In the genomic region with DNA sequence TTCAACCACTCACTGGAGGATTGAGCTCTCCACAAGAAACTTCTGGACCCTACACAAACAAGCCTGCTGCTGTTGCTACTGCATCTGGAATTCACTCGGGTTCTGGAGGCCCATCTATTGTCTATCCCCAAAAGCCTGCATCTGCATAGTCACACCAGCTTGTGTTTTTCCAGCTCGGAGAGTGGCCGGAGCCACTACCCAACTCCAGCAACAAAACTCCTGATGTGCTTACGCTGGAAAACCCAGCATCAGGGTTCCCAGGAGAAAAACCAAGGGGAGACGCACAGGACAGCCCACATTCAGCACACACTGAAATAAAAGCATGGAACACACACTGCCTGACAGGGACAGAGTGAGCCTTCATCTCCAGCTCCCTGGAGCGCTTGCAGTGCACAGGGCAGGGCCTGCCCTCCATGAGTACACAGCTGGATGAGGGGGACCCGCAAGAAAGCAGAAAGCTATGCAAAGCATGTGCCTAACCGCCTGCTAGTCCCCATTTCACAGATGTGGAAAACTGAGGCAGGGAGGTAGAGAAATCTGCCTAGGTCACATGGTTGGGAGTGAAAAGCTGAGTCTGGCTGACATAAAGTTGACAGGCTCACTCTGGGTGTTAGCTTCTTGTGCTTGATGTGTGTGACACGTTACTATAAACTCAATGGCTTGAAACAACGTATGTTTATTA, we compare ENCODE assay signal across 18 cellular contexts.
DNase-seq lines count a peak whose midpoint lies in the region; FAIRE-seq and TF ChIP-seq lines count a peak whose summit lies in the region.
"Had no signal": no experiment of that assay in that cellular context is flagged by ENCODE, and none has a peak within 500 bp of the region (broad histone marks: within the 10 kb centered on the region; RNA-seq: fewer than 3 reads in every experiment).

No MANE protein-coding gene starts in this region.

- H4K5ac ChIP-seq in H1 (ENCODE audit: insufficient read length, low read depth, low read length) = no peak overlapping the region

- POLR2A ChIA-PET in H1 (lab: Charles Lee; ENCODE audit: partially characterized antibody) = no interaction called here

- H3K4ac ChIP-seq in H1 (replicated peaks; ENCODE audit: insufficient read length, low read depth, low read length) (no peak overlapping the region), neuronal stem cell (ENCODE audit: low read length) (no peak overlapping the region)

- H3K79me1 ChIP-seq in H1 (ENCODE audit: low read depth, low read length) (peaks cover 17% of the 10 kb centered on the region), neuronal stem cell (ENCODE audit: low read depth, low read length) (peaks cover 7% of the 10 kb centered on the region)

- TF ChIP-seq POLR2A in H1 (IDR thresholded peaks at IDR 0.05; ENCODE audit: control extremely low read depth in 1 of 2, low read depth in 2 of 2, low read length in 2 of 2) = no peak

- FAIRE-seq in H1 (lab: Jason Lieb, UNC) = no peak
- no peak for FAIRE-seq in RCC 7860 (lab: Jason Lieb, UNC)
- FAIRE-seq: GM12878 had no signal

- H2BK5ac ChIP-seq in H1 (ENCODE audit: low read depth, low read length) (no peak overlapping the region), neuronal stem cell (ENCODE audit: low read length) (no peak overlapping the region)

- H3K27me3 ChIP-seq in H1 (replicated peaks in 1 of 4; ENCODE audit: control insufficient read depth in 3 of 4, extremely low read depth in 1 of 4, insufficient read depth in 3 of 4, low read length in 3 of 4) = no peaks in the 10 kb centered on the region
- H3K27me3 ChIP-seq in neuronal stem cell (ENCODE audit: control insufficient read depth in 3 of 3, insufficient read depth in 3 of 3, low read depth in 1 of 3, low read length in 3 of 3) = no peaks in the 10 kb centered on the region
- no peaks in the 10 kb centered on the region for H3K27me3 ChIP-seq in MM.1S (replicated peaks; ENCODE audit: insufficient read depth, low read length)
- H3K27me3 ChIP-seq: BLaER1 had no signal

- peaks cover 15 to 18% of the 10 kb centered on the region in 2 experiments for H4K20me1 ChIP-seq in H1 (replicated peaks in 1 of 2; ENCODE audit: control insufficient read depth in 1 of 2, insufficient read depth in 2 of 2, low read length in 2 of 2)
- H4K20me1 ChIP-seq in MM.1S (ENCODE audit: insufficient read depth, low read length) = no peaks in the 10 kb centered on the region

- H4K8ac ChIP-seq in H1 (ENCODE audit: extremely low read depth, insufficient read depth, low read length) = no peak overlapping the region
- peak overlapping the region; percentile 52 for H4K8ac ChIP-seq in neuronal stem cell (ENCODE audit: low read depth, low read length)

- no peaks in the 10 kb centered on the region for H3F3A ChIP-seq in MM.1S (ENCODE audit: insufficient read depth, low read length)

- H2AK5ac ChIP-seq in H1 (ENCODE audit: low read depth, low read length) = no peak overlapping the region
- H2AK5ac ChIP-seq in neuronal stem cell (ENCODE audit: low read depth, low read length) = no peak overlapping the region

- no peak for TF ChIP-seq RAD21 in H1 (IDR thresholded peaks at IDR 0.05 in 1 of 2, conservative IDR thresholded peaks at IDR 0.05 in 1 of 2; ENCODE audit: low read depth in 2 of 2, low read length in 2 of 2)

- H3K9ac ChIP-seq in H1 (replicated peaks in 1 of 4; ENCODE audit: extremely low read depth in 1 of 4, low read depth in 3 of 4, low read length in 3 of 4) (no peak overlapping the region), neuronal stem cell (ENCODE audit: low read depth, low read length, poor library complexity) (no peak overlapping the region), MM.1S (ENCODE audit: low read length) (no peak overlapping the region)
- H3K9ac ChIP-seq: BLaER1 had no signal

- peak; percentile 13 for DNase-seq in activated effector memory CD4-positive, alpha-beta T cell treated with anti-CD3 and anti-CD28 coated beads, Interleukin-2, amount 50 U/mL, for 16 hours
- no peak for DNase-seq in activated effector memory CD4-positive, alpha-beta T cell treated with Interleukin-2 at 50 U/mL for 16 hours
- no peak for DNase-seq in H1 (ENCODE audit: low read depth in 1 of 2, low spot score in 2 of 2)
- DNase-seq in neuronal stem cell (ENCODE audit: low spot score) = no peak
- no peak for DNase-seq in RCC 7860 (ENCODE audit: low spot score)
- DNase-seq in MM.1S = no peak
- DNase-seq in occipital lobe (lab: John Stamatoyannopoulos, UW) = no peak
- DNase-seq: KG1, NCI-H1092 treated with DMSO at 0.1 percent for 48 hours, NCI-H1694 treated with DMSO at 0.1 percent for 48 hours, NCI-H2171, NCI-H446 treated with DMSO at 0.1 percent for 48 hours, NCI-H748 treated with DMSO at 0.1 percent for 48 hours, SHP77 had no signal

- H3K27ac ChIP-seq in H1 (ENCODE audit: low read depth, low read length) (no peak overlapping the region), neuronal stem cell (replicated peaks; ENCODE audit: low read length) (no peak overlapping the region), temporal lobe (ENCODE audit: low read depth, low read length) (peak overlapping the region; percentile 77), MM.1S (ENCODE audit: low read length) (no peak overlapping the region)
- H3K27ac ChIP-seq: 22Rv1, BLaER1 had no signal

- no peaks in the 10 kb centered on the region for H3K36me3 ChIP-seq in H1 (ENCODE audit: control insufficient read depth in 2 of 4, insufficient read depth in 4 of 4, low read length in 3 of 4)
- no peaks in the 10 kb centered on the region for H3K36me3 ChIP-seq in neuronal stem cell (replicated peaks in 1 of 2; ENCODE audit: control insufficient read depth in 2 of 2, insufficient read depth in 2 of 2, low read length in 2 of 2)
- H3K36me3 ChIP-seq in MM.1S (replicated peaks; ENCODE audit: insufficient read depth, low read length) = no peaks in the 10 kb centered on the region

- no peak overlapping the region for H3K4me3 ChIP-seq in H1 (ENCODE audit: extremely low read depth in 1 of 4, insufficient read depth in 2 of 4, low read depth in 3 of 4, low read length in 4 of 4)
- no peak overlapping the region for H3K4me3 ChIP-seq in neuronal stem cell (ENCODE audit: low read length in 2 of 2)
- no peak overlapping the region for H3K4me3 ChIP-seq in MM.1S (ENCODE audit: low read length)
- H3K4me3 ChIP-seq: BLaER1, GM12878 had no signal

- H3K9me2 ChIP-seq in MM.1S (replicated peaks; ENCODE audit: insufficient read depth, low read length) = no peaks in the 10 kb centered on the region

- no peak overlapping the region for H2BK20ac ChIP-seq in H1 (ENCODE audit: low read length)

- H2AFZ ChIP-seq in H1 (ENCODE audit: low read length) (no peak overlapping the region), neuronal stem cell (ENCODE audit: low read length) (no peak overlapping the region), MM.1S (ENCODE audit: low read length) (no peak overlapping the region)

- H3K23me2 ChIP-seq in H1 (ENCODE audit: low read depth, low read length) = no peaks in the 10 kb centered on the region

- H3K14ac ChIP-seq in H1 (ENCODE audit: insufficient read length) (no peak overlapping the region), neuronal stem cell (ENCODE audit: low read length) (no peak overlapping the region)

- no peak overlapping the region; a peak in 1 of 4 replicates for H3K4me2 ChIP-seq in H1 (ENCODE audit: insufficient read depth in 1 of 2, low read depth in 2 of 2, low read length in 2 of 2)
- H3K4me2 ChIP-seq in neuronal stem cell (ENCODE audit: insufficient read depth, low read length, poor library complexity, severe bottlenecking) = no peak overlapping the region
- H3K4me2 ChIP-seq in MM.1S (ENCODE audit: low read depth, low read length) = no peak overlapping the region

- TF ChIP-seq CTCF in H1 (IDR thresholded peaks at IDR 0.05; ENCODE audit: control extremely low read depth in 1 of 3, insufficient read depth in 1 of 3, low read depth in 1 of 3, low read length in 3 of 3) (no peak), MM.1S (IDR thresholded peaks at IDR 0.05; ENCODE audit: low read length) (no peak)

- no peak overlapping the region for H3K56ac ChIP-seq in H1 (replicated peaks; ENCODE audit: insufficient read length, low read depth, low read length)

- H3K23ac ChIP-seq in H1 (ENCODE audit: insufficient read length) = no peak overlapping the region
- H3K23ac ChIP-seq in neuronal stem cell (ENCODE audit: low read depth, low read length, poor library complexity) = no peak overlapping the region

- H2BK15ac ChIP-seq in H1 (ENCODE audit: low read length) (no peak overlapping the region), neuronal stem cell (ENCODE audit: low read length) (no peak overlapping the region)

- H3K79me2 ChIP-seq in H1 (ENCODE audit: control insufficient read depth in 1 of 2, insufficient read depth in 2 of 2, low read length in 2 of 2) (peaks cover 0 to 82% of the 10 kb centered on the region in 2 experiments; a peak in 3 of 4 replicates), MM.1S (ENCODE audit: low read length) (peaks cover 76% of the 10 kb centered on the region)

- no peak for TF ChIP-seq EP300 in H1 (IDR thresholded peaks at IDR 0.05; ENCODE audit: borderline replicate concordance in 1 of 2, low read depth in 2 of 2, low read length in 2 of 2)

- CTCF ChIA-PET in H1 (lab: Charles Lee; ENCODE audit: partially characterized antibody) = interaction anchor here (0.8 to 1.8 kb wide), 5 partner anchors 13 to 70 kb away, joined by 3 to 8 read pairs (median 5); no protein-coding TSS in a partner anchor

- H2BK12ac ChIP-seq in H1 (ENCODE audit: low read depth, low read length) = no peak overlapping the region
- H2BK12ac ChIP-seq in neuronal stem cell (ENCODE audit: low read length) = no peak overlapping the region

- H2BK120ac ChIP-seq in H1 (replicated peaks; ENCODE audit: low read depth, low read length) (no peak overlapping the region), neuronal stem cell (ENCODE audit: low read depth, low read length) (no peak overlapping the region)

- H3K4me1 ChIP-seq in H1 (replicated peaks in 1 of 4; ENCODE audit: control insufficient read depth in 3 of 4, insufficient read depth in 4 of 4, low read length in 3 of 4) (peaks cover 2 to 14% (median 7%) of the 10 kb centered on the region in 4 experiments; a peak in 5 of 7 replicates), neuronal stem cell (ENCODE audit: control insufficient read depth in 2 of 2, insufficient read depth in 1 of 2, low read depth in 1 of 2, low read length in 2 of 2) (peaks cover 35 to 36% of the 10 kb centered on the region in 2 donors), MM.1S (ENCODE audit: low read length) (no peaks in the 10 kb centered on the region)

- no peak overlapping the region for H4K91ac ChIP-seq in H1 (replicated peaks; ENCODE audit: insufficient read length, low read length)
- no peak overlapping the region for H4K91ac ChIP-seq in neuronal stem cell (ENCODE audit: low read depth, low read length, poor library complexity)

- no peak overlapping the region for H3K18ac ChIP-seq in H1 (ENCODE audit: extremely low read depth, low read length)
- H3K18ac ChIP-seq in neuronal stem cell (ENCODE audit: low read length) = peak overlapping the region; percentile 48

- WGBS in H1 (ENCODE audit: extremely low coverage in 1 of 2, insufficient coverage in 1 of 2, insufficient read length in 1 of 2, insufficient replicate concordance in 2 of 2, low coverage in 1 of 2, low lambda C conversion rate in 2 of 2, missing lambda C conversion rate in 1 of 2), 2 experiments = 89% methylated on average over 10 of the region's 10 CpGs; no CpG with 5 or more reads in 1 of the 2 experiments
- WGBS in neuronal stem cell (ENCODE audit: extremely low coverage in 2 of 2, insufficient read length in 2 of 2, insufficient replicate concordance in 1 of 2), 2 donors = no CpG with 5 or more reads among the region's 10 CpGs

- H3K9me3 ChIP-seq in H1 (ENCODE audit: insufficient read depth in 2 of 2, low read depth in 1 of 2, low read length in 1 of 2) (no peaks in the 10 kb centered on the region), neuronal stem cell (replicated peaks in 1 of 2; ENCODE audit: control insufficient read depth in 2 of 2, insufficient read depth in 1 of 2, low read depth in 1 of 2, low read length in 2 of 2) (no peaks in the 10 kb centered on the region), MM.1S (replicated peaks; ENCODE audit: insufficient read depth, low read length) (no peaks in the 10 kb centered on the region)
- H3K9me3 ChIP-seq: BLaER1 had no signal
